Comparison of ENCODE assay signal across 8 cellular contexts in genomic region chr16:77571463-77571862, GRCh38.
"Had no signal": no experiment of that assay in that cellular context is flagged by ENCODE, and none has a peak within 500 bp of the region (broad histone marks: within the 10 kb centered on the region; RNA-seq: fewer than 3 reads in every experiment).

No MANE protein-coding gene starts in this region.

- H3K36me3 Mint-ChIP-seq: IgD-negative memory B cell had no signal

- H3K4me3 ChIP-seq: GM23338 had no signal

- H2AFZ ChIP-seq: GM23338 had no signal

- H3K9me3 Mint-ChIP-seq: GM23338, H9 had no signal

- FAIRE-seq: H1, H54, HTR-8/SVneo had no signal

- H3K27ac Mint-ChIP-seq: GM23338, H9, IgD-negative memory B cell had no signal

- DNase-seq: H9, HCEC 1CT, KG1 had no signal

- H3K4me2 ChIP-seq: GM23338 had no signal

- H3K4me1 Mint-ChIP-seq: GM23338, H9, IgD-negative memory B cell had no signal

- H3K4me3 Mint-ChIP-seq: GM23338, H9, IgD-negative memory B cell had no signal

- ATAC-seq: GM23338 had no signal
